In genomic region chrX:53282313-53282712, GRCh38 we compare ENCODE assay signal across 13 cellular contexts. TPM values are rescaled to one million over a fixed set of nuclear protein-coding genes. Genes with fewer than 3 reads are reported as not detected.
DNase-seq lines count a peak whose midpoint lies in the region; ATAC-seq, FAIRE-seq and TF ChIP-seq lines count a peak whose summit lies in the region.
"Had no signal": no experiment of that assay in that cellular context is flagged by ENCODE, and none has a peak within 500 bp of the region (broad histone marks: within the 10 kb centered on the region; RNA-seq: fewer than 3 reads in every experiment).

No MANE protein-coding gene starts in this region.

- TF ChIP-seq EP300 in K562 (IDR thresholded peaks at IDR 0.05; ENCODE audit: low read length): no peak

- no peaks in the 10 kb centered on the region for H3K9me1 ChIP-seq in K562 (ENCODE audit: control insufficient read depth, insufficient read depth, low read length)

- H3K4me2 ChIP-seq in K562 (ENCODE audit: insufficient read depth, low read length): peak overlapping the region; percentile 79; the same call in 1 of the 2 replicates
- H3K4me2 ChIP-seq: KMS-11 had no signal

- no TSS peak for BruUV-seq in K562 (replicated peaks; lab: Mats Ljungman, UMichigan)

- H3K9me3 ChIP-seq in K562 (replicated peaks; ENCODE audit: control insufficient read depth, insufficient read depth, low read depth, low read length): no peaks in the 10 kb centered on the region
- no peaks in the 10 kb centered on the region for H3K9me3 ChIP-seq in subcutaneous abdominal adipose tissue (ENCODE audit: control insufficient read depth in 5 of 5, low read length in 5 of 5)
- H3K9me3 ChIP-seq: SJSA1 had no signal

- no peak for TF ChIP-seq POLR2A in K562 (conservative IDR thresholded peaks at IDR 0.05)

- intact Hi-C loops in K562 (cut with micrococcal nuclease): no loop called here

- no peak for TF ChIP-seq CTCF in K562 (IDR thresholded peaks at IDR 0.05 in 2 of 3, conservative IDR thresholded peaks at IDR 0.05 in 1 of 3; ENCODE audit: insufficient read depth in 2 of 3, low read depth in 1 of 3, low read length in 3 of 3)

- H3K4me1 ChIP-seq in K562 (replicated peaks in 1 of 2; ENCODE audit: control insufficient read depth in 2 of 2, insufficient read depth in 2 of 2, low read length in 2 of 2) (peaks cover 11 to 41% of the 10 kb centered on the region in 2 experiments; a peak in 4 of 5 replicates), subcutaneous abdominal adipose tissue (ENCODE audit: control insufficient read depth in 5 of 5, insufficient read depth in 5 of 5, low read length in 5 of 5) (peaks cover 4 to 60% (median 46%) of the 10 kb centered on the region in 5 donors)

- H3K27ac ChIP-seq in K562 (ENCODE audit: extremely low read depth, low read depth, low read length) (peak overlapping the region; percentile 28; the same call in 1 of the 3 replicates), subcutaneous abdominal adipose tissue (ENCODE audit: low read depth, low read length) (peak overlapping the region; percentile 78)
- H3K27ac ChIP-seq: KMS-11, SJSA1 had no signal

- in situ Hi-C loops in KBM-7 (cut with MboI; ENCODE audit: low pct_unique_long_range_greater_than_20kb, low sequenced_read_pairs): no loop called here
- in situ Hi-C loops in K562 (cut with MboI): no loop called here

- H3K27me3 ChIP-seq in K562 (ENCODE audit: control insufficient read depth in 2 of 2, insufficient read depth in 2 of 2, low read length in 2 of 2) (no peaks in the 10 kb centered on the region), subcutaneous abdominal adipose tissue (ENCODE audit: control insufficient read depth in 5 of 5, insufficient read depth in 4 of 5, low read length in 5 of 5) (peaks cover 0 to 19% (median 14%) of the 10 kb centered on the region in 5 donors)
- H3K27me3 ChIP-seq: SJSA1 had no signal

- POLR2A ChIA-PET in K562 (lab: Yijun Ruan, JAX): interaction anchor here (1.5 kb wide), 1 partner anchor 28 kb away, joined by 4 read pairs; no protein-coding TSS in a partner anchor

- FAIRE-seq in K562 (lab: Jason Lieb, UNC): no peak

- CTCF ChIA-PET in K562 (lab: Yijun Ruan, JAX; ENCODE audit: low intra/inter-chr PET ratio): no interaction called here

- 0 out of 2 replicates have a peak overlapping the region, but pooled peaks have one; percentile 32 for H2AFZ ChIP-seq in K562 (ENCODE audit: low read depth, low read length)

- ATAC-seq in K562: no peak

- peak; percentile 89 for DNase-seq in KBM-7
- no peak for DNase-seq in K562 (ENCODE audit: extremely low read depth in 1 of 4, low spot score in 3 of 4)
- DNase-seq in islet precursor cell: peak; percentile 47
- DNase-seq in mesenteric fat pad (ENCODE audit: low spot score): no peak
- DNase-seq in stimulated activated naive CD4-positive, alpha-beta T cell (lab: John Stamatoyannopoulos, UW): no peak
- no peak for DNase-seq in OCI-M2 (lab: John Stamatoyannopoulos, UW; ENCODE audit: unreplicated experiment)
- DNase-seq in central memory CD4-positive, alpha-beta T cell: no peak
- DNase-seq: activated naive CD4-positive, alpha-beta T cell treated with anti-CD3 and anti-CD28 coated beads, Interleukin-2, amount 50 U/mL, for 16 hours; midbrain; NCI-H146 had no signal

- H4K20me1 ChIP-seq in K562 (replicated peaks; ENCODE audit: control insufficient read depth, insufficient read depth, low read length): no peaks in the 10 kb centered on the region

- no peak for TF ChIP-seq RAD21 in K562 (CRISPR knock-in tag; conservative IDR thresholded peaks at IDR 0.05 in 1 of 2, IDR thresholded peaks at IDR 0.05 in 1 of 2)

- H3K79me2 ChIP-seq in K562 (ENCODE audit: control insufficient read depth, insufficient read depth, low read length): peaks cover 23% of the 10 kb centered on the region

- H3K4me3 ChIP-seq in K562 (no peak overlapping the region; the same call in 1 of the 2 replicates), subcutaneous abdominal adipose tissue (ENCODE audit: low read depth in 1 of 5, low read length in 5 of 5) (no peak overlapping the region)
- H3K4me3 ChIP-seq: SJSA1 had no signal

- H3K36me3 ChIP-seq in K562 (ENCODE audit: control insufficient read depth, insufficient read depth, low read length): no peaks in the 10 kb centered on the region
- no peaks in the 10 kb centered on the region for H3K36me3 ChIP-seq in subcutaneous abdominal adipose tissue (ENCODE audit: control insufficient read depth in 5 of 5, insufficient read depth in 5 of 5, low read length in 5 of 5)
- H3K36me3 ChIP-seq: SJSA1 had no signal

- H3K9ac ChIP-seq in K562 (ENCODE audit: insufficient read depth in 1 of 2, low read depth in 2 of 2, low read length in 2 of 2) (peak overlapping the region; percentile 30 to 68; a peak in 3 of 4 replicates), subcutaneous abdominal adipose tissue (ENCODE audit: low read length in 5 of 5) (peak overlapping the region in 1 of 5 donors; percentile 47)
- H3K9ac ChIP-seq: KMS-11 had no signal

- 0% methylated on average over 2 of the region's 4 CpGs for WGBS in K562 (ENCODE audit: insufficient coverage, low coverage, missing lambda C conversion rate)

TF ChIP-seq in K562, 482 proteins besides CTCF, POLR2A, EP300 and RAD21:
- TF ChIP-seq ZNF121 (CRISPR knock-in tag; conservative IDR thresholded peaks at IDR 0.05) (peak; percentile 31; the same call in 1 of the 2 replicates), YBX1 (IDR thresholded peaks at IDR 0.05) (no peak)
TF ChIP-seq in K562: peak in this region for 1.

RNA-seq across cellular contexts. Expression of gene IQSEC2, which starts 0.9 kb away (rescaled TPM):
- total RNA-seq in K562 (2011; cell fraction: chromatin; rRNA removed; ENCODE audit: low replicate concordance): 57.2 and 111 TPM in 2 replicates
- total RNA-seq in K562 (2011; cell fraction: nucleolus; rRNA removed): 39.6 and 44.2 TPM in 2 replicates
- 63.2 and 85.5 TPM in 2 replicates for total RNA-seq in K562 (2011; cell fraction: nucleoplasm; rRNA removed)
- total RNA-seq in K562 (2014; rRNA removed) (18.9 and 20.1 TPM in 2 replicates), K562 (2014; rRNA removed; fragmentation: Illumina TruSeq; extraction: Trizol) (12.3 TPM in 2 replicates), K562 (2015; rRNA removed; fragmentation: Illumina TruSeq; extraction: Trizol) (10.5 and 11.5 TPM in 2 replicates), K562 (2021) (35.9 and 41.8 TPM in 2 replicates), mesenteric fat pad (15.4 TPM)
- polyA plus RNA-seq in K562 (2011; rRNA removed) (23.9 and 25.8 TPM in 2 replicates), K562 (2014; fragmentation: Illumina TruSeq; extraction: Trizol) (31.4 and 32.8 TPM in 2 replicates), K562 (2014; fragmentation: Nextera tagmentation; extraction: Ambion mirVana) (1 to 10 TPM; 2.7 to 2.8 TPM), K562 (2014; rRNA removed) (25.6 and 29.4 TPM in 2 replicates)
- 17.7 and 23.5 TPM in 2 replicates for polyA plus RNA-seq in K562 (2011; cell fraction: cytosol; rRNA removed)
- 55.7 and 92.8 TPM in 2 replicates for polyA plus RNA-seq in K562 (2011; cell fraction: nucleus; rRNA removed)
- 24.4 and 70.9 TPM in 2 replicates for polyA plus RNA-seq in K562 (2012)
- 14.2 and 18.2 TPM in 2 replicates for polyA minus RNA-seq in K562 (2011; rRNA and poly(A)+ RNA removed)
- polyA minus RNA-seq in K562 (2011; cell fraction: cytosol; rRNA and poly(A)+ RNA removed): 16.8 and 18.3 TPM in 2 replicates
- 32.3 and 34.9 TPM in 2 replicates for polyA minus RNA-seq in K562 (2011; cell fraction: nucleus; rRNA and poly(A)+ RNA removed)

RNA-seq across cellular contexts. Expression of gene KDM5C, which starts 57.3 kb away (rescaled TPM):
- total RNA-seq in K562 (2011; cell fraction: chromatin; rRNA removed; ENCODE audit: low replicate concordance): 402 and 573 TPM in 2 replicates
- 257 and 272 TPM in 2 replicates for total RNA-seq in K562 (2011; cell fraction: nucleolus; rRNA removed)
- total RNA-seq in K562 (2011; cell fraction: nucleoplasm; rRNA removed): 184 and 231 TPM in 2 replicates
- total RNA-seq in K562 (2014; rRNA removed) (61.1 and 82.1 TPM in 2 replicates), K562 (2014; rRNA removed; fragmentation: Illumina TruSeq; extraction: Trizol) (44.5 and 53.1 TPM in 2 replicates), K562 (2015; rRNA removed; fragmentation: Illumina TruSeq; extraction: Trizol) (41.4 and 43.4 TPM in 2 replicates), K562 (2021) (110 and 136 TPM in 2 replicates), mesenteric fat pad (77.6 TPM)
- polyA plus RNA-seq in K562 (2011; rRNA removed) (52.4 and 82.6 TPM in 2 replicates), K562 (2014; fragmentation: Illumina TruSeq; extraction: Trizol) (59.1 and 66.6 TPM in 2 replicates), K562 (2014; fragmentation: Nextera tagmentation; extraction: Ambion mirVana) (under 1 TPM; 0.62 to 0.83 TPM), K562 (2014; rRNA removed) (44.0 and 64.7 TPM in 2 replicates)
- 45.7 and 53.1 TPM in 2 replicates for polyA plus RNA-seq in K562 (2011; cell fraction: cytosol; rRNA removed)
- 311 and 369 TPM in 2 replicates for polyA plus RNA-seq in K562 (2011; cell fraction: nucleus; rRNA removed)
- polyA plus RNA-seq in K562 (2012): 64.3 and 71.8 TPM in 2 replicates
- 81.5 and 92.7 TPM in 2 replicates for polyA minus RNA-seq in K562 (2011; rRNA and poly(A)+ RNA removed)
- polyA minus RNA-seq in K562 (2011; cell fraction: cytosol; rRNA and poly(A)+ RNA removed): 71.3 and 80.0 TPM in 2 replicates
- polyA minus RNA-seq in K562 (2011; cell fraction: nucleus; rRNA and poly(A)+ RNA removed): 113 and 144 TPM in 2 replicates

Comparison
In these comparisons a context has a peak if more than half of its experiments do, and no peak if none do; other contexts are left out.
1. DNase-seq: peak in KBM-7 (single experiment) and islet precursor cell (single experiment); none in K562 (0 of 4), mesenteric fat pad (single experiment), stimulated activated naive CD4-positive, alpha-beta T cell (0 of 6), OCI-M2 (single experiment) and central memory CD4-positive, alpha-beta T cell (single experiment).